Comparison of ENCODE assay signal across 1 cellular context in genomic region chr6:27630727-27631613, GRCh38.
A peak's percentile ranks its signal among the peaks of the same experiment; 100 is the strongest.
TF ChIP-seq lines count a peak whose summit lies in the region.

No MANE protein-coding gene starts in this region.

TF ChIP-seq in HepG2, 621 proteins besides CTCF, POLR2A, EP300 and RAD21 (continued from another document and continues in another):
- TF ChIP-seq PRDM10 (CRISPR knock-in tag; IDR thresholded peaks at IDR 0.05; ENCODE audit: low read depth) (0 out of 2 replicates have a peak, but pooled peaks have one; percentile 52), ZNF598 (CRISPR knock-in tag; IDR thresholded peaks at IDR 0.05; ENCODE audit: borderline replicate concordance) (peak; percentile 88; the same call in 1 of the 2 replicates), THRA (CRISPR knock-in tag; IDR thresholded peaks at IDR 0.05; ENCODE audit: borderline replicate concordance) (peak; percentile 78), HNRNPH1 (optimal IDR thresholded peaks at IDR 0.05; ENCODE audit: low read depth, low read length) (no peak), ZNF143 (CRISPR knock-in tag; IDR thresholded peaks at IDR 0.05) (no peak), AGO2 (optimal IDR thresholded peaks at IDR 0.05; ENCODE audit: low read depth, low read length) (no peak), ZNF234 (CRISPR knock-in tag; conservative IDR thresholded peaks at IDR 0.05) (peak; percentile 80; the same call in 1 of the 2 replicates), KLF6 (CRISPR knock-in tag; IDR thresholded peaks at IDR 0.05) (peak; percentile 95), ZNF788 (CRISPR knock-in tag; IDR thresholded peaks at IDR 0.05; ENCODE audit: borderline replicate concordance) (peak; percentile 92), ZNF296 (CRISPR knock-in tag; conservative IDR thresholded peaks at IDR 0.05) (no peak), CERS6 (CRISPR knock-in tag; IDR thresholded peaks at IDR 0.05) (no peak), FOXA1 (IDR thresholded peaks at IDR 0.05) (no peak), FOXA1 (CRISPR knock-in tag; IDR thresholded peaks at IDR 0.05) (peak; percentile 39; the same call in 1 of the 2 replicates), RNF2 (conservative IDR thresholded peaks at IDR 0.05; ENCODE audit: low read depth) (peak; percentile 80; the same call in 1 of the 2 replicates), FOXC1 (CRISPR knock-in tag; IDR thresholded peaks at IDR 0.05; ENCODE audit: borderline replicate concordance) (peak; percentile 94; the same call in 1 of the 2 replicates), REST (IDR thresholded peaks at IDR 0.05; ENCODE audit: borderline replicate concordance in 1 of 2, low read depth in 1 of 2, low read length in 2 of 2) (0 out of 4 replicates have a peak, but pooled peaks of 1 of the 2 experiments have one; percentile 19), DRAP1 (CRISPR knock-in tag; IDR thresholded peaks at IDR 0.05) (peak; percentile 61), KDM3A (CRISPR knock-in tag; IDR thresholded peaks at IDR 0.05; ENCODE audit: low read depth) (peak; percentile 89; the same call in 1 of the 2 replicates), PLRG1 (conservative IDR thresholded peaks at IDR 0.05) (no peak), ZNF101 (CRISPR knock-in tag; IDR thresholded peaks at IDR 0.05; ENCODE audit: borderline replicate concordance, low read depth) (no peak; the same call in 1 of the 2 replicates), NCOA1 (CRISPR knock-in tag; IDR thresholded peaks at IDR 0.05) (no peak), DBP (CRISPR knock-in tag; IDR thresholded peaks at IDR 0.05; ENCODE audit: not compliant biosample characterization) (no peak), SAFB2 (CRISPR knock-in tag; IDR thresholded peaks at IDR 0.05; ENCODE audit: borderline replicate concordance, low read depth) (peak; percentile 76; the same call in 1 of the 2 replicates), ZNF747 (CRISPR knock-in tag; IDR thresholded peaks at IDR 0.05; ENCODE audit: borderline replicate concordance) (peak; percentile 93), EEA1 (CRISPR knock-in tag; IDR thresholded peaks at IDR 0.05; ENCODE audit: borderline replicate concordance) (peak; percentile 63; the same call in 1 of the 2 replicates), KLF12 (CRISPR knock-in tag; IDR thresholded peaks at IDR 0.05; ENCODE audit: borderline replicate concordance) (no peak), MAF1 (CRISPR knock-in tag; IDR thresholded peaks at IDR 0.05; ENCODE audit: borderline replicate concordance) (peak; percentile 90; the same call in 1 of the 2 replicates), ZNF337 (CRISPR knock-in tag; IDR thresholded peaks at IDR 0.05; ENCODE audit: borderline replicate concordance, low read depth) (peak; percentile 73; the same call in 1 of the 2 replicates), IKZF5 (CRISPR knock-in tag; IDR thresholded peaks at IDR 0.05) (peak; percentile 91), ARID3A (IDR thresholded peaks at IDR 0.05; ENCODE audit: low read depth, low read length) (no peak), RARA (CRISPR knock-in tag; IDR thresholded peaks at IDR 0.05) (peak; percentile 54), BRD4 (CRISPR knock-in tag; IDR thresholded peaks at IDR 0.05) (no peak), SSRP1 (CRISPR knock-in tag; IDR thresholded peaks at IDR 0.05) (no peak), NAIF1 (CRISPR knock-in tag; IDR thresholded peaks at IDR 0.05; ENCODE audit: borderline replicate concordance) (peak; percentile 89), ZNF451 (CRISPR knock-in tag; IDR thresholded peaks at IDR 0.05) (peak; percentile 93), ATF6 (CRISPR knock-in tag; conservative IDR thresholded peaks at IDR 0.05) (peak; percentile 91; the same call in 1 of the 2 replicates), SP5 (CRISPR knock-in tag; IDR thresholded peaks at IDR 0.05; ENCODE audit: borderline replicate concordance, low read depth) (no peak), SIX4 (CRISPR knock-in tag; IDR thresholded peaks at IDR 0.05) (peak; percentile 64; the same call in 1 of the 2 replicates), KLF16 (CRISPR knock-in tag; IDR thresholded peaks at IDR 0.05) (peak; percentile 87 to 96; a peak in 3 of 4 replicates), AFF4 (CRISPR knock-in tag; IDR thresholded peaks at IDR 0.05) (0 out of 2 replicates have a peak, but pooled peaks have one; percentile 50)
